ENCODE assay signal across 14 cellular contexts in genomic region chr21:38315155-38315554, GRCh38. TPM values are rescaled to one million over a fixed set of nuclear protein-coding genes. Genes with fewer than 3 reads are reported as not detected.
DNase-seq lines count a peak whose midpoint lies in the region; ATAC-seq, FAIRE-seq and TF ChIP-seq lines count a peak whose summit lies in the region.
"Had no signal": no experiment of that assay in that cellular context is flagged by ENCODE, and none has a peak within 500 bp of the region (broad histone marks: within the 10 kb centered on the region; RNA-seq: fewer than 3 reads in every experiment).

No MANE protein-coding gene starts in this region.

- H3K4me3 Mint-ChIP-seq in neural crest cell, result peak overlapping the region; percentile 28

- no peak for FAIRE-seq in urothelium cell line (lab: Jason Lieb, UNC)
- FAIRE-seq: H1, HTR-8/SVneo had no signal

- TF ChIP-seq CTCF in fibroblast of villous mesenchyme (IDR thresholded peaks at IDR 0.05; ENCODE audit: insufficient read depth, low read depth, low read length) (no peak), neural crest cell (conservative IDR thresholded peaks at IDR 0.05) (no peak)

- peak overlapping the region; percentile 88 for H3K27ac Mint-ChIP-seq in neural crest cell (ENCODE audit: unreplicated experiment)

- no peak for ATAC-seq in HG03439 (IDR thresholded peaks at IDR 0.05; ENCODE audit: unreplicated experiment)

- H3K4me1 Mint-ChIP-seq in neural crest cell, result peaks cover 38% of the 10 kb centered on the region

- H3K36me3 Mint-ChIP-seq in neural crest cell (ENCODE audit: low read depth), result no peaks in the 10 kb centered on the region

- no peak overlapping the region for H3K4me3 ChIP-seq in fibroblast of villous mesenchyme (ENCODE audit: low read depth, low read length)

- DNase-seq in RPMI7951 (ENCODE audit: low read depth), result peak; percentile 84
- DNase-seq in fibroblast of villous mesenchyme (ENCODE audit: low read depth), result peak; percentile 41
- no peak for DNase-seq in neural crest cell (ENCODE audit: low read depth, low spot score)
- DNase-seq in COR-L47 (lab: John Stamatoyannopoulos, UW), result no peak
- no peak for DNase-seq in urothelium cell line (ENCODE audit: low spot score)
- DNase-seq in NCI-H187 (lab: John Stamatoyannopoulos, UW), result no peak
- DNase-seq: DMS153, EL, NCI-H1048, NCI-H146, NCI-H2107 had no signal

- H3K9me3 Mint-ChIP-seq in neural crest cell, result no peaks in the 10 kb centered on the region

- no peaks in the 10 kb centered on the region for H3K27me3 Mint-ChIP-seq in neural crest cell (ENCODE audit: low read depth)

RNA-seq across cellular contexts. Expression of gene KCNJ15, which starts 58.4 kb away (rescaled TPM):
- 13.2 and 18.9 TPM in 2 replicates for total RNA-seq in RPMI7951 (2014; rRNA removed; shearing (Covaris generic))
- under 0.01 TPM in 2 replicates for total RNA-seq in fibroblast of villous mesenchyme
- 0.23 and 0.40 TPM in 2 replicates for total RNA-seq in neural crest cell
- total RNA-seq: H1 had no signal

Comparison
In these comparisons a context has a peak if more than half of its experiments do, and no peak if none do; other contexts are left out.
1. DNase-seq: peak in RPMI7951 (single experiment) and fibroblast of villous mesenchyme (single experiment); none in neural crest cell (single experiment), COR-L47 (single experiment), urothelium cell line (single experiment) and NCI-H187 (0 of 2).
2. RNA of gene KCNJ15, which starts 58.4 kb away (total RNA-seq): 13.2 to 18.9 TPM in RPMI7951; 0.23 to 0.40 TPM in neural crest cell and under 0.01 TPM in fibroblast of villous mesenchyme; every median in the first group is over 10 times any median in the second.